In the genomic region with DNA sequence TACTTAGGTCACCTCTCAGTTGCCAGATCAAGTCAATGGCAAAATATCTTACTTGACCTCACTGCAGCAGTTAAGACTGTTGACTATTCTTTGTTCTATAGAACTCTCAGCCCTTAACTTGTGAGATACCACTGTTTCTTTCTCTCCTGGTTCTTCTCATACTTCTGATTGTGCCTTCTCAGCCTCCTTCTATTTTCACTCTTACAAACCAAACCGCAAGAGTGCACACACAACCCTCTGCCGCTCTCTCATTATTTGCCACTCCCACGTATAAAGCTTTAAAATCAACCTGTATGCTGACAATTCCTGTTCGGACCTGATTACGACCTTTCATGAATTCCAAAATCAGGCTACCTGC, we compare ENCODE assay signal across 14 cellular contexts. TPM values are rescaled to one million over a fixed set of nuclear protein-coding genes. Genes with fewer than 3 reads are reported as not detected.
DNase-seq lines count a peak whose midpoint lies in the region; ATAC-seq, FAIRE-seq and TF ChIP-seq lines count a peak whose summit lies in the region.
"Had no signal": no experiment of that assay in that cellular context is flagged by ENCODE, and none has a peak within 500 bp of the region (broad histone marks: within the 10 kb centered on the region; RNA-seq: fewer than 3 reads in every experiment).

No MANE protein-coding gene starts in this region.

- no peak for TF ChIP-seq POLR2A in spleen (IDR thresholded peaks at IDR 0.05)

- H4K20me1 ChIP-seq in SU-DHL-6 (ENCODE audit: low read depth, low read length) = no peaks in the 10 kb centered on the region

- TF ChIP-seq CTCF in SU-DHL-6 (IDR thresholded peaks at IDR 0.05; ENCODE audit: insufficient read depth, low read length, poor library complexity, severe bottlenecking) = no peak
- TF ChIP-seq CTCF in spleen (IDR thresholded peaks at IDR 0.05 in 8 of 11, conservative IDR thresholded peaks at IDR 0.05 in 3 of 11) = no peak

- peak overlapping the region; percentile 17; the same call in 1 of the 2 replicates for H3K9ac ChIP-seq in SU-DHL-6 (ENCODE audit: low read length)

- ATAC-seq in GM18519 (IDR thresholded peaks at IDR 0.05; ENCODE audit: low FRiP score, unreplicated experiment) = peak; percentile 24
- ATAC-seq in GM21526 (IDR thresholded peaks at IDR 0.05; ENCODE audit: low FRiP score, unreplicated experiment) = peak; percentile 39
- ATAC-seq in HG03103 (IDR thresholded peaks at IDR 0.05; ENCODE audit: low read depth, unreplicated experiment) = peak; percentile 29
- ATAC-seq: activated T-cell treated with anti-CD3 and anti-CD28 coated beads, Interleukin-2, amount 50 U/mL, for 72 hours; heart right ventricle had no signal

- DNase-seq in GM19239 (ENCODE audit: insufficient read length, low spot score) = no peak
- DNase-seq in AG08395 (ENCODE audit: low spot score) = no peak
- DNase-seq in spleen = no peak
- DNase-seq in NCI-H146 (lab: John Stamatoyannopoulos, UW) = no peak
- DNase-seq: activated T-cell treated with anti-CD3 and anti-CD28 coated beads, Interleukin-2, amount 50 U/mL, for 72 hours; colonic mucosa; heart right ventricle; NCI-H345; stimulated activated CD4-positive, alpha-beta T cell treated with anti-CD3 and anti-CD28 coated beads, Interleukin-12 subunit alpha, Interleukin-12 subunit beta, amount 100 ng/mL, for 4 hours; stomach had no signal

- H3K9me2 ChIP-seq in SU-DHL-6 (replicated peaks; ENCODE audit: insufficient read depth, low read length) = no peaks in the 10 kb centered on the region

- peaks cover 15% of the 10 kb centered on the region; the same call in 1 of the 2 replicates for H3K36me3 ChIP-seq in SU-DHL-6 (ENCODE audit: low read length)
- H3K36me3 ChIP-seq in spleen = no peaks in the 10 kb centered on the region
- H3K36me3 ChIP-seq: colonic mucosa, heart right ventricle, stomach had no signal

- H3K27ac ChIP-seq in SU-DHL-6 (ENCODE audit: low read depth, low read length) (peak overlapping the region; percentile 54), spleen (no peak overlapping the region)
- H3K27ac ChIP-seq: colonic mucosa, heart right ventricle, stomach had no signal

- H3K27me3 ChIP-seq in SU-DHL-6 (ENCODE audit: low read length) = no peaks in the 10 kb centered on the region
- H3K27me3 ChIP-seq in spleen (replicated peaks in 1 of 7) = peaks cover 0 to 24% (median 13%) of the 10 kb centered on the region in 7 donors
- H3K27me3 ChIP-seq: colonic mucosa had no signal

- H3K9me3 ChIP-seq in SU-DHL-6 (ENCODE audit: insufficient read depth, low read length) = no peaks in the 10 kb centered on the region
- no peaks in the 10 kb centered on the region for H3K9me3 ChIP-seq in spleen
- H3K9me3 ChIP-seq: colonic mucosa, heart right ventricle, stomach had no signal

- H3K79me2 ChIP-seq in SU-DHL-6 (ENCODE audit: insufficient read depth, low read length) = peaks cover 31% of the 10 kb centered on the region

- FAIRE-seq in GM19239 (lab: Jason Lieb, UNC) = no peak

- H3K4me1 ChIP-seq in spleen = peaks cover 8 to 50% (median 23%) of the 10 kb centered on the region in 6 donors
- H3K4me1 ChIP-seq: colonic mucosa had no signal

- H3K4me2 ChIP-seq in SU-DHL-6 (ENCODE audit: low read depth, low read length, poor library complexity, severe bottlenecking) = peak overlapping the region; percentile 41

- no peaks in the 10 kb centered on the region for H3F3A ChIP-seq in SU-DHL-6 (ENCODE audit: insufficient read depth)

- no peak overlapping the region for H3K4me3 ChIP-seq in SU-DHL-6 (ENCODE audit: insufficient read depth, low read length, poor library complexity, severe bottlenecking)
- H3K4me3 ChIP-seq in spleen = no peak overlapping the region
- H3K4me3 ChIP-seq: colonic mucosa, heart right ventricle, stomach had no signal

- no peak overlapping the region for H2AFZ ChIP-seq in SU-DHL-6 (ENCODE audit: low read depth, low read length, severe bottlenecking)

- 82 to 86% (median 84%) methylated on average over 5 of the region's 5 CpGs for WGBS in spleen, 5 donors

- intact Hi-C loops in spleen (cut with DNase I; ENCODE audit: low total_unique reads) = no loop called here

RNA-seq across cellular contexts. Expression of a gene that starts 4.5 kb away (rescaled TPM):
- 1 to 10 TPM in 5 of 7 donors, under 1 TPM in 2; 0.19 to 2.2 (median 1.1) TPM for total RNA-seq in spleen
- polyA plus RNA-seq in spleen = under 1 TPM; 0.09 to 0.32 (median 0.19) TPM
